18 cellular contexts compared by ENCODE assay signal in the genomic region with DNA sequence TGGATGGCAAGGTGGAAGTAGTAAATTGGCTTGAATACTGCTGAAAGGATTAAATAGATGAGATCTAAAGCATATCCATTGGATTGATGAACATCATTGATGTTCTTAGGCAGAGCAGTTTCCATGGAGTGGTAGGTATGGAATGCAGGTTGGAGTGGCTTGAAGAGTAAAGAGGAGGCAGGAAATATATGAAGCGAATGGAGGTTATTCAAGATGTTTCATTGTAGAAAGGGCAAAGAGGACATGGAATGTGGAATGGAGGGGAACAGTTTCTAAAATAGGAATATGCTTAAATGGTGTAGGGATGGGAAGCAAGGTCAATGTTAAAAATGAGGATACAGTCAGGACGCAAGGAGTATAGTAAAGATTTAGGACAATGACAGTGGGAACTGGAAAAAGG. TPM values are rescaled to one million over a fixed set of nuclear protein-coding genes. Genes with fewer than 3 reads are reported as not detected.
DNase-seq lines count a peak whose midpoint lies in the region; ATAC-seq, FAIRE-seq and TF ChIP-seq lines count a peak whose summit lies in the region.
"Had no signal": no experiment of that assay in that cellular context is flagged by ENCODE, and none has a peak within 500 bp of the region (broad histone marks: within the 10 kb centered on the region; RNA-seq: fewer than 3 reads in every experiment).

No MANE protein-coding gene starts in this region.

- no peak overlapping the region for H3K4me2 ChIP-seq in HepG2 (ENCODE audit: low read depth, low read length)

- DNase-seq in HepG2 (ENCODE audit: low spot score) (no peak), ascending aorta (ENCODE audit: low spot score in 2 of 2) (no peak), vagina (ENCODE audit: extremely low spot score in 2 of 2) (no peak), SKM-1 (lab: John Stamatoyannopoulos, UW; ENCODE audit: unreplicated experiment) (no peak), left lung (no peak)
- DNase-seq: activated CD8-positive, alpha-beta memory T cell treated with anti-CD3 and anti-CD28 coated beads, Interleukin-2, amount 10 ng/mL, durations not matched to agents 7 days and 5 days; activated gamma-delta T cell; hippocampal formation; NCI-H1417 treated with DMSO at 0.1 percent for 48 hours; NCI-H446 treated with DMSO at 0.1 percent for 48 hours had no signal

- H3K36me3 ChIP-seq in liver (ENCODE audit: control insufficient read depth in 4 of 4, insufficient read depth in 3 of 4, low read depth in 1 of 4, low read length in 3 of 4): no peaks in the 10 kb centered on the region
- no peaks in the 10 kb centered on the region for H3K36me3 ChIP-seq in HepG2 (replicated peaks in 1 of 2; ENCODE audit: control insufficient read depth in 1 of 2, insufficient read depth in 2 of 2, low read length in 2 of 2)
- H3K36me3 ChIP-seq in ascending aorta: no peaks in the 10 kb centered on the region
- no peaks in the 10 kb centered on the region for H3K36me3 ChIP-seq in neutrophil
- no peaks in the 10 kb centered on the region for H3K36me3 ChIP-seq in vagina
- H3K36me3 ChIP-seq in left lung: no peaks in the 10 kb centered on the region
- H3K36me3 ChIP-seq: upper lobe of left lung had no signal

- intact Hi-C loops in HepG2 (cut with micrococcal nuclease; ENCODE audit: unreplicated experiment) (loop anchor here (10.0 kb wide), 1 partner anchor 112 kb away; no protein-coding TSS in a partner anchor), ascending aorta (cut with DNase I) (loop anchor here (5.0 kb wide), 1 partner anchor 59 kb away; no protein-coding TSS in a partner anchor), vagina (cut with DNase I) (loop anchor here (10.0 kb wide), 1 partner anchor 142 kb away; no protein-coding TSS in a partner anchor), left lung (cut with DNase I) (no loop called here)

- ATAC-seq in HepG2: no peak
- no peak for ATAC-seq in HG02798 (IDR thresholded peaks at IDR 0.05; ENCODE audit: poor library complexity, unreplicated experiment)
- no peak for ATAC-seq in left lung
- ATAC-seq: activated CD4-positive, CD25-positive, alpha-beta regulatory T cell treated with anti-CD3 and anti-CD28 coated beads, Interleukin-2, amount 50 U/mL, for 24 hours; activated CD8-positive, alpha-beta memory T cell treated with anti-CD3 and anti-CD28 coated beads, Interleukin-2, amount 10 ng/mL, durations not matched to agents 7 days and 5 days; naive thymus-derived CD8-positive, alpha-beta T cell; T-cell had no signal

- TF ChIP-seq CTCF in liver (IDR thresholded peaks at IDR 0.05; ENCODE audit: low read depth, low read length, missing input control): no peak
- TF ChIP-seq CTCF in HepG2 (CRISPR knock-in tag; IDR thresholded peaks at IDR 0.05): no peak
- TF ChIP-seq CTCF in ascending aorta (IDR thresholded peaks at IDR 0.05): no peak
- no peak for TF ChIP-seq CTCF in neutrophil (IDR thresholded peaks at IDR 0.05)
- no peak for TF ChIP-seq CTCF in vagina (IDR thresholded peaks at IDR 0.05)
- TF ChIP-seq CTCF in left lung (IDR thresholded peaks at IDR 0.05): no peak

- H3K27me3 ChIP-seq in liver (ENCODE audit: control insufficient read depth in 4 of 4, insufficient read depth in 4 of 4, low read length in 3 of 4): no peaks in the 10 kb centered on the region
- H3K27me3 ChIP-seq in HepG2 (ENCODE audit: control insufficient read depth in 1 of 2, insufficient read depth in 2 of 2, low read length in 2 of 2): no peaks in the 10 kb centered on the region
- no peaks in the 10 kb centered on the region for H3K27me3 ChIP-seq in ascending aorta
- H3K27me3 ChIP-seq in neutrophil: no peaks in the 10 kb centered on the region
- no peaks in the 10 kb centered on the region for H3K27me3 ChIP-seq in vagina
- no peaks in the 10 kb centered on the region for H3K27me3 ChIP-seq in left lung
- H3K27me3 ChIP-seq: upper lobe of left lung had no signal

- no peak for TF ChIP-seq POLR2A in HepG2 (IDR thresholded peaks at IDR 0.05; ENCODE audit: insufficient read depth in 1 of 2, low read depth in 2 of 2, low read length in 2 of 2)
- TF ChIP-seq POLR2A in vagina (IDR thresholded peaks at IDR 0.05): no peak

- H3K79me2 ChIP-seq in HepG2 (ENCODE audit: insufficient read depth, low read length): peaks cover 73% of the 10 kb centered on the region

- POLR2A ChIA-PET in HepG2 (lab: Yijun Ruan, JAX): interaction anchor here (0.6 to 1.5 kb wide), 2 partner anchors 33 to 68 kb away, joined by 3 to 10 read pairs; no protein-coding TSS in a partner anchor

- 97% methylated on average over 2 of the region's 2 CpGs for WGBS in liver
- WGBS in HepG2 (ENCODE audit: low lambda C conversion rate): 97% methylated on average over 2 of the region's 2 CpGs

- peaks cover 13 to 38% (median 28%) of the 10 kb centered on the region in 4 donors for H3K4me1 ChIP-seq in liver (ENCODE audit: control insufficient read depth in 4 of 4, insufficient read depth in 4 of 4, low read length in 3 of 4)
- H3K4me1 ChIP-seq in HepG2 (ENCODE audit: insufficient read depth, low read length): peaks cover 55% of the 10 kb centered on the region
- H3K4me1 ChIP-seq in ascending aorta: peaks cover 5 to 36% of the 10 kb centered on the region in 2 donors
- H3K4me1 ChIP-seq in neutrophil (ENCODE audit: control insufficient read depth in 1 of 2, insufficient read depth in 1 of 2, low read depth in 1 of 2, low read length in 1 of 2): peaks cover 49 to 52% of the 10 kb centered on the region in 2 experiments
- peaks cover 90% of the 10 kb centered on the region for H3K4me1 ChIP-seq in vagina
- peaks cover 19 to 58% of the 10 kb centered on the region in 2 donors for H3K4me1 ChIP-seq in left lung

- no peak for FAIRE-seq in HepG2 (lab: Jason Lieb, UNC)
- FAIRE-seq: H1 had no signal

- H3K9me3 ChIP-seq in liver (ENCODE audit: control insufficient read depth in 4 of 4, low read length in 3 of 4) (no peaks in the 10 kb centered on the region), HepG2 (ENCODE audit: low read length) (no peaks in the 10 kb centered on the region), ascending aorta (no peaks in the 10 kb centered on the region), neutrophil (no peaks in the 10 kb centered on the region), vagina (no peaks in the 10 kb centered on the region), left lung (no peaks in the 10 kb centered on the region)
- H3K9me3 ChIP-seq: upper lobe of left lung had no signal

- no TSS peak for BruUV-seq in HepG2 (replicated peaks; lab: Mats Ljungman, UMichigan)

- CTCF ChIA-PET in HepG2 (lab: Yijun Ruan, JAX; ENCODE audit: low intra/inter-chr PET ratio, low total read pairs): no interaction called here

- H3K9ac ChIP-seq in liver (ENCODE audit: low read depth in 1 of 2, low read length in 2 of 2) (no peak overlapping the region), HepG2 (ENCODE audit: insufficient read depth, low read depth, low read length) (no peak overlapping the region)

- TF ChIP-seq RAD21 in liver (IDR thresholded peaks at IDR 0.05): no peak
- TF ChIP-seq RAD21 in HepG2 (CRISPR knock-in tag; IDR thresholded peaks at IDR 0.05): no peak

- H4K20me1 ChIP-seq in HepG2 (ENCODE audit: insufficient read depth, low read length): no peaks in the 10 kb centered on the region

- TF ChIP-seq EP300 in HepG2 (IDR thresholded peaks at IDR 0.05; ENCODE audit: low read depth in 2 of 2, low read length in 2 of 2) (no peak), HepG2 (CRISPR knock-in tag; IDR thresholded peaks at IDR 0.05; ENCODE audit: borderline replicate concordance) (no peak)

- H3K27ac ChIP-seq in liver (ENCODE audit: low read depth in 1 of 2, low read length in 2 of 2) (peak overlapping the region; percentile 82 to 84), HepG2 (ENCODE audit: extremely low read length, insufficient read depth, low read length) (no peak overlapping the region), ascending aorta (peak overlapping the region; percentile 54 to 91), neutrophil (peak overlapping the region; percentile 78), vagina (peak overlapping the region; percentile 74), left lung (peak overlapping the region in 1 of 2 donors; percentile 51)

- H3K4me3 ChIP-seq in liver (ENCODE audit: low read depth in 1 of 3, low read length in 3 of 3): no peak overlapping the region
- H3K4me3 ChIP-seq in HepG2 (replicated peaks in 1 of 3; ENCODE audit: insufficient read depth in 1 of 3, low read depth in 2 of 3, low read length in 3 of 3): no peak overlapping the region
- no peak overlapping the region for H3K4me3 ChIP-seq in ascending aorta
- H3K4me3 ChIP-seq in neutrophil (ENCODE audit: low read depth in 1 of 2, low read length in 1 of 2): no peak overlapping the region
- H3K4me3 ChIP-seq in vagina: no peak overlapping the region
- no peak overlapping the region for H3K4me3 ChIP-seq in left lung
- H3K4me3 ChIP-seq: upper lobe of left lung had no signal

- in situ Hi-C loops in HepG2 (cut with HindIII; ENCODE audit: extremely low pct_ligation_motif_present, low pct_unique_long_range_greater_than_20kb): no loop called here

- H2AFZ ChIP-seq in HepG2 (ENCODE audit: low read length): no peak overlapping the region

RNA-seq across cellular contexts. Expression of a gene that starts 6.1 kb away (rescaled TPM):
- total RNA-seq in liver: 100 to 1,000 TPM in 1 of 2 donors, 10 to 100 TPM in 1; 62.5 to 129 TPM
- polyA plus RNA-seq in liver: 10 to 100 TPM; 52.1 to 58.3 TPM
- 142 and 198 TPM in 2 replicates for total RNA-seq in HepG2 (2016; rRNA removed; fragmentation: Illumina TruSeq; extraction: Trizol)
- total RNA-seq in HepG2 (2016; cell fraction: cytosol; rRNA removed; fragmentation: Illumina TruSeq; extraction: Trizol; ENCODE audit: low read depth): 83.0 and 90.3 TPM in 2 replicates
- 140 and 189 TPM in 2 replicates for total RNA-seq in HepG2 (2016; cell fraction: insoluble cytoplasmic fraction; rRNA removed; fragmentation: Illumina TruSeq; extraction: Trizol)
- 195 and 199 TPM in 2 replicates for total RNA-seq in HepG2 (2016; cell fraction: membrane; rRNA removed; fragmentation: Illumina TruSeq; extraction: Trizol)
- 96.3 and 107 TPM in 2 replicates for total RNA-seq in HepG2 (2016; cell fraction: nucleus; rRNA removed; fragmentation: Illumina TruSeq; extraction: Trizol)
- 83.6 and 90.3 TPM in 2 replicates for polyA plus RNA-seq in HepG2 (2011; rRNA removed)
- 52.4 and 69.4 TPM in 2 replicates for polyA plus RNA-seq in HepG2 (2011; cell fraction: cytosol; rRNA removed)
- polyA plus RNA-seq in HepG2 (2011; cell fraction: nucleus; rRNA removed): 49.8 and 58.7 TPM in 2 replicates
- 57.7 and 63.5 TPM in 2 replicates for polyA plus RNA-seq in HepG2 (2012)
- 46.8 and 71.1 TPM in 2 replicates for polyA plus RNA-seq in HepG2 (2016; cell fraction: cytosol; fragmentation: Illumina TruSeq; extraction: Trizol; ENCODE audit: low read depth)
- 168 and 174 TPM in 2 replicates for polyA plus RNA-seq in HepG2 (2016; cell fraction: insoluble cytoplasmic fraction; fragmentation: Illumina TruSeq; extraction: Trizol; ENCODE audit: low read depth)
- polyA plus RNA-seq in HepG2 (2016; cell fraction: membrane; fragmentation: Illumina TruSeq; extraction: Trizol; ENCODE audit: low read depth): 130 and 144 TPM in 2 replicates
- polyA plus RNA-seq in HepG2 (2016; cell fraction: nucleus; fragmentation: Illumina TruSeq; extraction: Trizol; ENCODE audit: insufficient read depth, low read depth): 90.8 and 95.0 TPM in 2 replicates
- polyA minus RNA-seq in HepG2 (2011; rRNA and poly(A)+ RNA removed; ENCODE audit: low replicate concordance): 188 and 207 TPM in 2 replicates
- 68.2 and 76.9 TPM in 2 replicates for polyA minus RNA-seq in HepG2 (2011; cell fraction: cytosol; rRNA and poly(A)+ RNA removed)
- 202 and 205 TPM in 2 replicates for polyA minus RNA-seq in HepG2 (2011; cell fraction: nucleus; rRNA and poly(A)+ RNA removed)
- 101 TPM for total RNA-seq in ascending aorta
- 72.2 TPM for total RNA-seq in vagina
- total RNA-seq in left lung: 10 to 100 TPM; 63.1 to 73.3 TPM

Comparison
In these comparisons a context has a peak if more than half of its experiments do, and no peak if none do; other contexts are left out.
1. intact Hi-C loops: an anchor here in HepG2 (10.0 kb wide), ascending aorta (5.0 kb wide) and vagina (10.0 kb wide); none called in left lung.